1 cellular context compared by ENCODE assay signal in genomic region chr4:143241892-143242291, GRCh38.
TF ChIP-seq lines count a peak whose summit lies in the region.

No MANE protein-coding gene starts in this region.

TF ChIP-seq in HepG2, 621 proteins besides CTCF, POLR2A, EP300 and RAD21 (continued from another document):
- TF ChIP-seq ZNF281 (CRISPR knock-in tag; IDR thresholded peaks at IDR 0.05; ENCODE audit: borderline replicate concordance): peak; percentile 89
- TF ChIP-seq FOSL2 (CRISPR knock-in tag; IDR thresholded peaks at IDR 0.05): peak; percentile 68
- peak; percentile 45 to 69 for TF ChIP-seq MAFK (conservative IDR thresholded peaks at IDR 0.05 in 1 of 2, IDR thresholded peaks at IDR 0.05 in 1 of 2; ENCODE audit: low read length in 2 of 2)
- TF ChIP-seq SRF (IDR thresholded peaks at IDR 0.05; ENCODE audit: low read depth, low read length): no peak
- TF ChIP-seq NFE2L2 (IDR thresholded peaks at IDR 0.05; ENCODE audit: low read length): peak; percentile 93
- TF ChIP-seq E2F5 (CRISPR knock-in tag; conservative IDR thresholded peaks at IDR 0.05): no peak
